ENCODE assay signal across 18 cellular contexts in genomic region chr22:19565921-19566598, GRCh38. TPM values are rescaled to one million over a fixed set of nuclear protein-coding genes. Genes with fewer than 3 reads are reported as not detected.
A peak's percentile ranks its signal among the peaks of the same experiment; 100 is the strongest.
DNase-seq lines count a peak whose midpoint lies in the region; ATAC-seq, FAIRE-seq and TF ChIP-seq lines count a peak whose summit lies in the region.
"Had no signal": no experiment of that assay in that cellular context is flagged by ENCODE, and none has a peak within 500 bp of the region (broad histone marks: within the 10 kb centered on the region; RNA-seq: fewer than 3 reads in every experiment).

No MANE protein-coding gene starts in this region.

- 43% methylated on average over 15 of the region's 15 CpGs for WGBS in HepG2 (ENCODE audit: low lambda C conversion rate)
- 59% methylated on average over 5 of the region's 15 CpGs for WGBS in right lobe of liver (ENCODE audit: insufficient coverage, low coverage, low lambda C conversion rate, missing lambda C conversion rate)

- no TSS peak for BruUV-seq in HepG2 (replicated peaks; lab: Mats Ljungman, UMichigan)

- H3K4me1 ChIP-seq in HepG2 (ENCODE audit: insufficient read depth, low read length) (no peaks in the 10 kb centered on the region), right lobe of liver (no peaks in the 10 kb centered on the region), breast epithelium (no peaks in the 10 kb centered on the region), upper lobe of right lung (peaks cover 5% of the 10 kb centered on the region)

- ATAC-seq in HepG2 (no peak; the same call in 2 of the 3 replicates), right lobe of liver (no peak), upper lobe of right lung (no peak)
- ATAC-seq: GM12878 had no signal

- TF ChIP-seq CTCF in HepG2 (CRISPR knock-in tag; IDR thresholded peaks at IDR 0.05) = no peak
- no peak for TF ChIP-seq CTCF in right lobe of liver (IDR thresholded peaks at IDR 0.05)
- TF ChIP-seq CTCF in breast epithelium (IDR thresholded peaks at IDR 0.05) = no peak
- no peak for TF ChIP-seq CTCF in upper lobe of right lung (IDR thresholded peaks at IDR 0.05)
- TF ChIP-seq CTCF in GM10248 (IDR thresholded peaks at IDR 0.05; ENCODE audit: control extremely low read depth, extremely low read depth, low read depth, missing control alignments) = no peak

- no peaks in the 10 kb centered on the region for H4K20me1 ChIP-seq in HepG2 (ENCODE audit: insufficient read depth, low read length)

- peaks cover 3 to 25% of the 10 kb centered on the region in 2 experiments; a peak in 4 of 5 replicates for H3K27me3 ChIP-seq in HepG2 (ENCODE audit: control insufficient read depth in 1 of 2, insufficient read depth in 2 of 2, low read length in 2 of 2)
- no peaks in the 10 kb centered on the region for H3K27me3 ChIP-seq in right lobe of liver
- peaks cover 0 to 7% of the 10 kb centered on the region in 2 donors for H3K27me3 ChIP-seq in breast epithelium
- H3K27me3 ChIP-seq in upper lobe of right lung = no peaks in the 10 kb centered on the region
- H3K27me3 ChIP-seq: right atrium auricular region had no signal

- H3K4me2 ChIP-seq in HepG2 (ENCODE audit: low read depth, low read length) = peak overlapping the region; percentile 0; the same call in 1 of the 2 replicates

- no peak overlapping the region for H3K9ac ChIP-seq in HepG2 (ENCODE audit: insufficient read depth, low read depth, low read length)

- no peak for TF ChIP-seq RAD21 in HepG2 (CRISPR knock-in tag; IDR thresholded peaks at IDR 0.05)

- H3K27ac ChIP-seq in HepG2 (ENCODE audit: extremely low read length, insufficient read depth, low read length) (no peak overlapping the region), right lobe of liver (no peak overlapping the region), breast epithelium (peak overlapping the region; percentile 36 to 84), upper lobe of right lung (peak overlapping the region; percentile 42)

- TF ChIP-seq EP300 in HepG2 (IDR thresholded peaks at IDR 0.05; ENCODE audit: low read depth in 2 of 2, low read length in 2 of 2) (no peak), HepG2 (CRISPR knock-in tag; IDR thresholded peaks at IDR 0.05; ENCODE audit: borderline replicate concordance) (no peak)

- in situ Hi-C loops in HepG2 (cut with HindIII; ENCODE audit: extremely low pct_ligation_motif_present, low pct_unique_long_range_greater_than_20kb) = no loop called here

- H3K9me3 ChIP-seq in HepG2 (ENCODE audit: low read length) = no peaks in the 10 kb centered on the region
- no peaks in the 10 kb centered on the region for H3K9me3 ChIP-seq in right lobe of liver
- no peaks in the 10 kb centered on the region for H3K9me3 ChIP-seq in breast epithelium
- H3K9me3 ChIP-seq in upper lobe of right lung = no peaks in the 10 kb centered on the region
- H3K9me3 ChIP-seq: right atrium auricular region had no signal

- H3K4me3 ChIP-seq in HepG2 (replicated peaks in 1 of 3; ENCODE audit: insufficient read depth in 1 of 3, low read depth in 2 of 3, low read length in 3 of 3) (no peak overlapping the region), right lobe of liver (no peak overlapping the region), breast epithelium (no peak overlapping the region), upper lobe of right lung (no peak overlapping the region)
- H3K4me3 ChIP-seq: GM12878, right atrium auricular region had no signal

- DNase-seq in HepG2 (ENCODE audit: low spot score) = no peak
- DNase-seq in right lobe of liver = no peak
- DNase-seq in breast epithelium (ENCODE audit: low spot score in 2 of 2) = no peak
- DNase-seq in left kidney (ENCODE audit: low read depth, low spot score) = peak; percentile 49
- DNase-seq in upper lobe of right lung = no peak
- no peak for DNase-seq in activated CD4-positive, alpha-beta T cell treated with anti-CD3 and anti-CD28 coated beads for 48 hours
- no peak for DNase-seq in GM10248 (ENCODE audit: extremely low spot score)
- DNase-seq in activated T-cell treated with anti-CD3 and anti-CD28 coated beads for 4 hours = no peak
- DNase-seq: activated T-cell treated with anti-CD3 and anti-CD28 coated beads, Interleukin-2, amount 50 U/mL, for 24 hours; CD4-positive, alpha-beta memory T cell; effector CD8-positive, alpha-beta T cell; KG1; mesendoderm; NCI-H146 had no signal

- H2AFZ ChIP-seq in HepG2 (ENCODE audit: low read length) = no peak overlapping the region

- POLR2A ChIA-PET in HepG2 (lab: Yijun Ruan, JAX) = no interaction called here
- POLR2A ChIA-PET in GM10248 (lab: Yijun Ruan, JAX) = no interaction called here

- CTCF ChIA-PET in HepG2 (lab: Yijun Ruan, JAX; ENCODE audit: low intra/inter-chr PET ratio, low total read pairs) (no interaction called here), GM10248 (lab: Yijun Ruan, JAX) (interaction anchor here (0.7 kb wide), 1 partner anchor 64 kb away, joined by 3 read pairs; no protein-coding TSS in a partner anchor)

- intact Hi-C loops in HepG2 (cut with micrococcal nuclease; ENCODE audit: unreplicated experiment) = no loop called here
- intact Hi-C loops in right lobe of liver (cut with DNase I) = no loop called here
- intact Hi-C loops in breast epithelium (cut with DNase I; ENCODE audit: low total_unique reads) = no loop called here
- intact Hi-C loops in upper lobe of right lung (cut with DNase I) = no loop called here

- no peak for FAIRE-seq in HepG2 (lab: Jason Lieb, UNC)
- FAIRE-seq: GM12878 had no signal

- TF ChIP-seq POLR2A in HepG2 (IDR thresholded peaks at IDR 0.05; ENCODE audit: insufficient read depth in 1 of 2, low read depth in 2 of 2, low read length in 2 of 2) (no peak), right lobe of liver (IDR thresholded peaks at IDR 0.05) (no peak), breast epithelium (IDR thresholded peaks at IDR 0.05) (no peak)

- no peaks in the 10 kb centered on the region for H3K79me2 ChIP-seq in HepG2 (ENCODE audit: insufficient read depth, low read length)

- H3K36me3 ChIP-seq in HepG2 (replicated peaks in 1 of 2; ENCODE audit: control insufficient read depth in 1 of 2, insufficient read depth in 2 of 2, low read length in 2 of 2) = no peaks in the 10 kb centered on the region
- H3K36me3 ChIP-seq in right lobe of liver = no peaks in the 10 kb centered on the region
- H3K36me3 ChIP-seq in breast epithelium = no peaks in the 10 kb centered on the region
- H3K36me3 ChIP-seq in upper lobe of right lung = no peaks in the 10 kb centered on the region
- H3K36me3 ChIP-seq: right atrium auricular region had no signal

TF ChIP-seq in HepG2, 621 proteins besides CTCF, POLR2A, EP300 and RAD21 (continues in another document):
- no peak for TF ChIP-seq ZNF691 (CRISPR knock-in tag; IDR thresholded peaks at IDR 0.05; ENCODE audit: borderline replicate concordance, low read depth)
- TF ChIP-seq NR0B2 (CRISPR knock-in tag; IDR thresholded peaks at IDR 0.05) = no peak
- TF ChIP-seq IRX3 (CRISPR knock-in tag; IDR thresholded peaks at IDR 0.05; ENCODE audit: borderline replicate concordance, low read depth) = no peak
- no peak for TF ChIP-seq ZNF326 (CRISPR knock-in tag; IDR thresholded peaks at IDR 0.05; ENCODE audit: borderline replicate concordance)
- no peak for TF ChIP-seq CCDC6 (CRISPR knock-in tag; IDR thresholded peaks at IDR 0.05)

RNA-seq across cellular contexts. Expression of gene CLDN5, which starts 41.9 kb away (rescaled TPM):
- total RNA-seq in HepG2 (2016; rRNA removed; fragmentation: Illumina TruSeq; extraction: Trizol) = not detected in 2 replicates
- total RNA-seq in HepG2 (2016; cell fraction: cytosol; rRNA removed; fragmentation: Illumina TruSeq; extraction: Trizol; ENCODE audit: low read depth) = not detected in 2 replicates
- total RNA-seq in HepG2 (2016; cell fraction: insoluble cytoplasmic fraction; rRNA removed; fragmentation: Illumina TruSeq; extraction: Trizol) = not detected in 2 replicates
- not detected in 2 replicates for total RNA-seq in HepG2 (2016; cell fraction: membrane; rRNA removed; fragmentation: Illumina TruSeq; extraction: Trizol)
- total RNA-seq in HepG2 (2016; cell fraction: nucleus; rRNA removed; fragmentation: Illumina TruSeq; extraction: Trizol) = not detected in 2 replicates
- not detected in 2 replicates for polyA plus RNA-seq in HepG2 (2011; rRNA removed)
- polyA plus RNA-seq in HepG2 (2011; cell fraction: cytosol; rRNA removed) = 0.04 TPM in 1 of 2 replicates, not detected in the other
- not detected in 2 replicates for polyA plus RNA-seq in HepG2 (2011; cell fraction: nucleus; rRNA removed)
- polyA plus RNA-seq in HepG2 (2012) = not detected in 2 replicates
- not detected in 2 replicates for polyA plus RNA-seq in HepG2 (2016; cell fraction: cytosol; fragmentation: Illumina TruSeq; extraction: Trizol; ENCODE audit: low read depth)
- polyA plus RNA-seq in HepG2 (2016; cell fraction: insoluble cytoplasmic fraction; fragmentation: Illumina TruSeq; extraction: Trizol; ENCODE audit: low read depth) = not detected in 2 replicates
- not detected in 2 replicates for polyA plus RNA-seq in HepG2 (2016; cell fraction: membrane; fragmentation: Illumina TruSeq; extraction: Trizol; ENCODE audit: low read depth)
- polyA plus RNA-seq in HepG2 (2016; cell fraction: nucleus; fragmentation: Illumina TruSeq; extraction: Trizol; ENCODE audit: insufficient read depth, low read depth) = not detected in 2 replicates
- not detected in 2 replicates for polyA minus RNA-seq in HepG2 (2011; rRNA and poly(A)+ RNA removed; ENCODE audit: low replicate concordance)
- not detected in 2 replicates for polyA minus RNA-seq in HepG2 (2011; cell fraction: cytosol; rRNA and poly(A)+ RNA removed)
- polyA minus RNA-seq in HepG2 (2011; cell fraction: nucleus; rRNA and poly(A)+ RNA removed) = not detected in 2 replicates
- 10 to 100 TPM in 2 of 6 experiments, 1 to 10 TPM in 4; 4.4 to 12.1 (median 5.7) TPM for total RNA-seq in right lobe of liver
- total RNA-seq in breast epithelium = 100 to 1,000 TPM in 1 of 3 donors, 10 to 100 TPM in 2; 65.0 to 301 (median 65.1) TPM
- 274 TPM for total RNA-seq in upper lobe of right lung
- total RNA-seq: CD4-positive, alpha-beta memory T cell; G401; SK-MEL-5 had no signal
- polyA plus RNA-seq: GM12878 had no signal

Comparison
In these comparisons a context has a peak if more than half of its experiments do, and no peak if none do; other contexts are left out.
1. H3K27ac ChIP-seq: peak in breast epithelium (2 of 2) and upper lobe of right lung (single experiment); none in HepG2 (single experiment) and right lobe of liver (0 of 3).
2. RNA of gene CLDN5, which starts 41.9 kb away (total RNA-seq): 274 TPM in upper lobe of right lung (single experiment) and 65.0 to 301 TPM in breast epithelium; 4.4 to 12.1 TPM in right lobe of liver and not detected in HepG2; every median in the first group is over 4 times any median in the second.